20 cellular contexts compared by ENCODE assay signal in the genomic region with DNA sequence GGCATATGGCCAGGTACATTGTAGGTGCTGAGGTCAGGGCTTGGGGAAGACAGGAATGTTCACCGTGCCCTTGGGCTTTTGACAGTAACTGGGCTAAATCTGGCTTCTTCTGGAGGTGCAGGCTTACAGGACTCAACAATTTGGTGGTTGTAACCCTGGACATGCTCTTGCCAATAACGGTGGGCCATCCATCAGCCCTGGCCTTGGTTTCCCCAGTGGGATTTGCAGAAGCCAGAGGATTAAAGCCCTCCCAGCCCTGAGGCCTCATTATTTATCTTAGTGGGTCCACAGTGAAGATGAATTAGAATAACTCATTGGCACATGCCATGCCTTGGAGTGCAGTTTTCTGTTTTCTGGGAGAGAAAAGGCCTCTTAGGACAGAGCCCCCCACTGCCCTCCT. TPM values are rescaled to one million over a fixed set of nuclear protein-coding genes. Genes with fewer than 3 reads are reported as not detected.
DNase-seq lines count a peak whose midpoint lies in the region; ATAC-seq and TF ChIP-seq lines count a peak whose summit lies in the region.
"Had no signal": no experiment of that assay in that cellular context is flagged by ENCODE, and none has a peak within 500 bp of the region (broad histone marks: within the 10 kb centered on the region; RNA-seq: fewer than 3 reads in every experiment).

No MANE protein-coding gene starts in this region.

- POLR2A ChIA-PET in naive thymus-derived CD8-positive, alpha-beta T cell (lab: Charles Lee) = interaction anchor here (1.7 to 2.3 kb wide), 2 partner anchors 10 to 16 kb away, joined by 6 read pairs; no protein-coding TSS in a partner anchor

- peaks cover 0 to 6% (median 0%) of the 10 kb centered on the region in 11 experiments; a peak in 3 of 22 replicates for H3K9me3 ChIP-seq in BLaER1 treated with 17β-estradiol and CSF1 and Interleukin-3, amounts not matched to agents 10 nM and 100 nM (replicated peaks in 1 of 11)
- no peaks in the 10 kb centered on the region for H3K9me3 ChIP-seq in T-helper 17 cell (ENCODE audit: control insufficient read depth, low read length, poor library complexity, severe bottlenecking)
- H3K9me3 ChIP-seq: esophagus muscularis mucosa, testis had no signal

- peaks cover 74 to 93% (median 83%) of the 10 kb centered on the region in 10 experiments for H3K4me1 ChIP-seq in BLaER1 treated with 17β-estradiol and CSF1 and Interleukin-3, amounts not matched to agents 10 nM and 100 nM
- H3K4me1 ChIP-seq: neural progenitor cell had no signal

- peaks cover 32% of the 10 kb centered on the region for H3K36me3 Mint-ChIP-seq in HFFc6 (ENCODE audit: low read depth)
- peaks cover 2% of the 10 kb centered on the region for H3K36me3 Mint-ChIP-seq in T-helper 17 cell (ENCODE audit: low read depth)
- peaks cover 0 to 10% (median 3%) of the 10 kb centered on the region in 3 donors for H3K36me3 Mint-ChIP-seq in naive thymus-derived CD8-positive, alpha-beta T cell
- H3K36me3 Mint-ChIP-seq in activated naive CD4-positive, alpha-beta T cell treated with anti-CD3 and anti-CD28 coated beads for 36 hours (ENCODE audit: low read depth) = peaks cover 7% of the 10 kb centered on the region
- H3K36me3 Mint-ChIP-seq: neural progenitor cell had no signal

- no peaks in the 10 kb centered on the region for H3K36me3 ChIP-seq in BLaER1 treated with 17β-estradiol and CSF1 and Interleukin-3, amounts not matched to agents 10 nM and 100 nM
- H3K36me3 ChIP-seq: esophagus muscularis mucosa, neural progenitor cell had no signal

- peak overlapping the region in 3 of 10 experiments; percentile 15 to 42 (median 31); a peak in 3 of 20 replicates for H3K4me3 ChIP-seq in BLaER1 treated with 17β-estradiol and CSF1 and Interleukin-3, amounts not matched to agents 10 nM and 100 nM
- H3K4me3 ChIP-seq: esophagus muscularis mucosa, hepatocyte, neural progenitor cell, testis had no signal

- peak overlapping the region in 10 of 11 experiments; percentile 38 to 78 (median 60); a peak in 19 of 22 replicates for H3K27ac ChIP-seq in BLaER1 treated with 17β-estradiol and CSF1 and Interleukin-3, amounts not matched to agents 10 nM and 100 nM
- H3K27ac ChIP-seq: esophagus muscularis mucosa, hepatocyte, neural progenitor cell, testis had no signal

- no peaks in the 10 kb centered on the region; the same call in 1 of the 2 replicates for H3K9me3 Mint-ChIP-seq in HFFc6
- peaks cover 0 to 11% (median 4%) of the 10 kb centered on the region in 9 donors for H3K9me3 Mint-ChIP-seq in naive thymus-derived CD8-positive, alpha-beta T cell
- H3K9me3 Mint-ChIP-seq in activated naive CD4-positive, alpha-beta T cell treated with anti-CD3 and anti-CD28 coated beads for 36 hours = peaks cover 11% of the 10 kb centered on the region
- H3K9me3 Mint-ChIP-seq: neural progenitor cell had no signal

- H3K27ac Mint-ChIP-seq in HFFc6 (peak overlapping the region; percentile 55; the same call in 1 of the 2 replicates), T-helper 17 cell (peak overlapping the region; percentile 93)
- peak overlapping the region in 7 of 10 donors; percentile 57 to 96 (median 90) for H3K27ac Mint-ChIP-seq in naive thymus-derived CD8-positive, alpha-beta T cell
- no peak overlapping the region for H3K27ac Mint-ChIP-seq in activated naive CD4-positive, alpha-beta T cell treated with anti-CD3 and anti-CD28 coated beads for 36 hours
- H3K27ac Mint-ChIP-seq: activated CD4-positive, alpha-beta T cell treated with anti-CD3 and anti-CD28 coated beads for 36 hours; activated T-helper 1 cell treated with anti-CD3 and anti-CD28 coated beads, Interleukin-12 subunit alpha, Interleukin-12 subunit beta, Interleukin-2, Interleukin-4 antibody, amounts not matched to agents 30 ng/mL and 10 ng/mL and 1 ng/mL, durations not matched to agents 14 hours and 24 hours and 36 hours; IgD-negative memory B cell; neural progenitor cell had no signal

- intact Hi-C loops in activated naive CD4-positive, alpha-beta T cell treated with anti-CD3 and anti-CD28 coated beads for 36 hours (cut with micrococcal nuclease) = loop anchor here (5.0 kb wide), 1 partner anchor 501 kb away; a partner anchor contains a TSS

- no peak for TF ChIP-seq CTCF in HFFc6 (IDR thresholded peaks at IDR 0.05)

- peaks cover 0 to 12% (median 0%) of the 10 kb centered on the region in 11 experiments; a peak in 3 of 22 replicates for H4K20me1 ChIP-seq in BLaER1 treated with 17β-estradiol and CSF1 and Interleukin-3, amounts not matched to agents 10 nM and 100 nM

- H3K4me2 ChIP-seq in BLaER1 treated with 17β-estradiol and CSF1 and Interleukin-3, amounts not matched to agents 10 nM and 100 nM = peak overlapping the region; percentile 74 to 97 (median 90)
- H3K4me2 ChIP-seq: hepatocyte, neural progenitor cell had no signal

- no peaks in the 10 kb centered on the region; the same call in 1 of the 2 replicates for H3K27me3 Mint-ChIP-seq in HFFc6 (ENCODE audit: insufficient read depth)
- peaks cover 12% of the 10 kb centered on the region for H3K27me3 Mint-ChIP-seq in T-helper 17 cell
- H3K27me3 Mint-ChIP-seq in naive thymus-derived CD8-positive, alpha-beta T cell = peaks cover 2 to 18% (median 14%) of the 10 kb centered on the region in 5 donors
- peaks cover 7% of the 10 kb centered on the region for H3K27me3 Mint-ChIP-seq in activated naive CD4-positive, alpha-beta T cell treated with anti-CD3 and anti-CD28 coated beads for 36 hours (ENCODE audit: low read depth)

- CTCF ChIA-PET in activated naive CD4-positive, alpha-beta T cell treated with anti-CD3 and anti-CD28 coated beads for 36 hours (lab: Charles Lee) = interaction anchor here (0.9 kb wide), 1 partner anchor 24 kb away, joined by 4 read pairs; no protein-coding TSS in a partner anchor

- H3K27me3 ChIP-seq in BLaER1 treated with 17β-estradiol and CSF1 and Interleukin-3, amounts not matched to agents 10 nM and 100 nM = peaks cover 0 to 10% (median under 1%) of the 10 kb centered on the region in 11 experiments; a peak in 5 of 22 replicates
- H3K27me3 ChIP-seq: esophagus muscularis mucosa, hepatocyte, neural progenitor cell, testis had no signal

- peak overlapping the region in 10 of 11 experiments; percentile 22 to 67 (median 41); a peak in 16 of 22 replicates for H3K9ac ChIP-seq in BLaER1 treated with 17β-estradiol and CSF1 and Interleukin-3, amounts not matched to agents 10 nM and 100 nM
- H3K9ac ChIP-seq: neural progenitor cell had no signal

- DNase-seq in HFFc6 (no peak), T-helper 17 cell (no peak), NCI-H2081 (lab: John Stamatoyannopoulos, UW) (no peak)
- no peak for DNase-seq in naive thymus-derived CD8-positive, alpha-beta T cell
- no peak for DNase-seq in activated naive CD4-positive, alpha-beta T cell treated with anti-CD3 and anti-CD28 coated beads for 36 hours
- DNase-seq: activated CD4-positive, alpha-beta T cell treated with anti-CD3 and anti-CD28 coated beads for 36 hours; activated naive CD8-positive, alpha-beta T cell treated with anti-CD3 and anti-CD28 coated beads for 36 hours; Calu3; left ventricle myocardium superior; NCI-H69; stimulated activated CD4-positive, alpha-beta T cell treated with anti-CD3 and anti-CD28 coated beads, Interleukin-2, amount 100 ng/mL, for 24 hours; testis had no signal

- H3K4me3 Mint-ChIP-seq in HFFc6 = no peak overlapping the region
- peak overlapping the region; percentile 87 for H3K4me3 Mint-ChIP-seq in T-helper 17 cell
- H3K4me3 Mint-ChIP-seq in naive thymus-derived CD8-positive, alpha-beta T cell = peak overlapping the region in 6 of 10 donors; percentile 66 to 82 (median 74)
- H3K4me3 Mint-ChIP-seq in activated naive CD4-positive, alpha-beta T cell treated with anti-CD3 and anti-CD28 coated beads for 36 hours = no peak overlapping the region
- H3K4me3 Mint-ChIP-seq: activated naive CD8-positive, alpha-beta T cell treated with anti-CD3 and anti-CD28 coated beads for 36 hours; neural progenitor cell had no signal

- ATAC-seq in T-helper 17 cell (no peak), GM19023 (IDR thresholded peaks at IDR 0.05; ENCODE audit: unreplicated experiment) (no peak), GM19397 (IDR thresholded peaks at IDR 0.05; ENCODE audit: unreplicated experiment) (no peak)
- no peak for ATAC-seq in naive thymus-derived CD8-positive, alpha-beta T cell
- ATAC-seq: activated CD4-positive, alpha-beta T cell treated with anti-CD3 and anti-CD28 coated beads for 36 hours had no signal

- H3K4me1 Mint-ChIP-seq in HFFc6 (ENCODE audit: low read depth) (peaks cover 85% of the 10 kb centered on the region), T-helper 17 cell (peaks cover 64% of the 10 kb centered on the region)
- peaks cover 36 to 81% (median 73%) of the 10 kb centered on the region in 4 donors for H3K4me1 Mint-ChIP-seq in naive thymus-derived CD8-positive, alpha-beta T cell
- peaks cover 72% of the 10 kb centered on the region for H3K4me1 Mint-ChIP-seq in activated naive CD4-positive, alpha-beta T cell treated with anti-CD3 and anti-CD28 coated beads for 36 hours (ENCODE audit: low read depth)

RNA-seq across cellular contexts. Expression of a gene that starts 44.0 kb away (rescaled TPM):
- 10 to 100 TPM; 46.1 to 68.2 (median 60.2) TPM for total RNA-seq in HFFc6 (2021; fragmentation: NEBNext Ultra II Directional; extraction: Animal tissue kit (Norgen Biotek cat#: 25700))
- total RNA-seq in T-helper 17 cell = 1 to 10 TPM; 1.7 to 2.2 TPM
- total RNA-seq in naive thymus-derived CD8-positive, alpha-beta T cell = 1 to 10 TPM in 1 of 2 experiments, under 1 TPM in 1; 0.31 to 1.2 TPM
- 1 to 10 TPM in 2 of 3 donors, under 1 TPM in 1; 0.89 to 1.3 (median 1.2) TPM for polyA plus RNA-seq in naive thymus-derived CD8-positive, alpha-beta T cell
- total RNA-seq in activated naive CD4-positive, alpha-beta T cell treated with anti-CD3 and anti-CD28 coated beads for 36 hours = 1 to 10 TPM; 1.2 to 1.6 TPM
- total RNA-seq: Calu3 had no signal

Comparison
In these comparisons a context has a peak if more than half of its experiments do, and no peak if none do; other contexts are left out.
1. H3K4me3 Mint-ChIP-seq: peak in T-helper 17 cell (single experiment) and naive thymus-derived CD8-positive, alpha-beta T cell (6 of 10); none in HFFc6 (single experiment) and activated naive CD4-positive, alpha-beta T cell treated with anti-CD3 and anti-CD28 coated beads for 36 hours (single experiment).
2. RNA of a gene that starts 44.0 kb away (total RNA-seq): 46.1 to 68.2 TPM in HFFc6; 1.7 to 2.2 TPM in T-helper 17 cell, 1.2 to 1.6 TPM in activated naive CD4-positive, alpha-beta T cell treated with anti-CD3 and anti-CD28 coated beads for 36 hours and 0.31 to 1.2 TPM in naive thymus-derived CD8-positive, alpha-beta T cell; every median in the first group is over 10 times any median in the second.